12 cellular contexts compared by ENCODE assay signal in the genomic region with DNA sequence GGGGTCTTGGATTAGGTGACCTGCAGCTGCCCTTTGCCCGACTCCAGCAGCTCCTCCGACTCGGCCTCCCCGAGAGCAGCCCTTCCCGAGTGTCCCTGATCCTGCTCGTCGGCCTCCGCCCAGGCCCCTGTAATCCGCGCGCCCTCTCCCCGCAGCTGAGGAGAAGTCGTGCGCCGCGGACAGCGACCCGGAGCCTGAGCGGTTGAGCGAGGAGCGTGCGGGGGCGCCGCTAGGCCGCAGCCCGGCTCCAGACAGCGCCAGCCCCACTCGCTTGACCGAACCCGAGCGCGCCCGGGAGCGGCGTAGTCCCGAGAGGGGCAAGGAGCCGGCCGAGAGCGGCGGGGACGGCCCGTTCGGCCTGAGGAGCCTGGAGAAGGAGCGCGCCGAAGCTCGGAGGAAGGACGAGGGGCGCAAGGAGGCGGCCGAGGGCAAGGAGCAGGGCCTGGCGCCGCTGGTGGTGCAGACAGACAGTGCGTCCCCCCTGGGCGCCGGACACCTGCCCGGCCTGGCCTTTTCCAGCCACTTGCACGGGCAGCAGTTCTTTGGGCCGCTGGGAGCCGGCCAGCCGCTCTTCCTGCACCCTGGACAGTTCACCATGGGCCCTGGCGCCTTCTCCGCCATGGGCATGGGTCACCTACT. TPM values are rescaled to one million over a fixed set of nuclear protein-coding genes. Genes with fewer than 3 reads are reported as not detected.
DNase-seq lines count a peak whose midpoint lies in the region; ATAC-seq and TF ChIP-seq lines count a peak whose summit lies in the region.
"Had no signal": no experiment of that assay in that cellular context is flagged by ENCODE, and none has a peak within 500 bp of the region (broad histone marks: within the 10 kb centered on the region; RNA-seq: fewer than 3 reads in every experiment).

No MANE protein-coding gene starts in this region.

- H3K36me3 Mint-ChIP-seq in progenitor cell of endocrine pancreas (ENCODE audit: insufficient read depth) = no peaks in the 10 kb centered on the region
- peaks cover 11% of the 10 kb centered on the region for H3K36me3 Mint-ChIP-seq in Caco-2 (ENCODE audit: insufficient read depth, unreplicated experiment)

- POLR2A ChIA-PET in BJ (lab: Charles Lee) (no interaction called here), Caco-2 (lab: Charles Lee) (no interaction called here)

- BruUV-seq in Caco-2 (replicated peaks; lab: Mats Ljungman, UMichigan) = no TSS peak

- ATAC-seq in SK-N-SH treated with all-trans-retinoic acid at 6 μM for 48 hours (no peak), HG03196 (IDR thresholded peaks at IDR 0.05; ENCODE audit: unreplicated experiment) (no peak)

- H3K27ac Mint-ChIP-seq in progenitor cell of endocrine pancreas (no peak overlapping the region), Caco-2 (ENCODE audit: unreplicated experiment) (no peak overlapping the region)
- H3K27ac Mint-ChIP-seq: activated naive CD4-positive, alpha-beta T cell treated with anti-CD3 and anti-CD28 coated beads, Interleukin-2, amount 10 ng/mL, durations not matched to agents 7 days and 5 days had no signal

- H3K4me1 Mint-ChIP-seq in progenitor cell of endocrine pancreas (ENCODE audit: low read depth) (peaks cover 8% of the 10 kb centered on the region), Caco-2 (ENCODE audit: low read depth, unreplicated experiment) (no peaks in the 10 kb centered on the region)

- H3K4me1 ChIP-seq in Caco-2 = no peaks in the 10 kb centered on the region

- no peaks in the 10 kb centered on the region for H3K27me3 ChIP-seq in BJ (ENCODE audit: control insufficient read depth, insufficient read depth, low read length)
- H3K27me3 ChIP-seq in Caco-2 (replicated peaks; ENCODE audit: control insufficient read depth, insufficient read depth, low read length) = no peaks in the 10 kb centered on the region

- H3K9me3 Mint-ChIP-seq in progenitor cell of endocrine pancreas (ENCODE audit: low read depth) = no peaks in the 10 kb centered on the region
- H3K9me3 Mint-ChIP-seq in Caco-2 (ENCODE audit: unreplicated experiment) = no peaks in the 10 kb centered on the region
- H3K9me3 Mint-ChIP-seq: activated naive CD4-positive, alpha-beta T cell treated with anti-CD3 and anti-CD28 coated beads, Interleukin-2, amount 10 ng/mL, durations not matched to agents 7 days and 5 days had no signal

- H3K36me3 ChIP-seq in BJ (ENCODE audit: control insufficient read depth, insufficient read depth, low read length) = peaks cover 26% of the 10 kb centered on the region
- H3K36me3 ChIP-seq in Caco-2 (ENCODE audit: control insufficient read depth, insufficient read depth, low read length) = no peaks in the 10 kb centered on the region

- H3K4me3 ChIP-seq in BJ (ENCODE audit: low read depth, low read length) = peak overlapping the region; percentile 78
- H3K4me3 ChIP-seq in fibroblast of the aortic adventitia (ENCODE audit: low read depth, low read length) = peak overlapping the region; percentile 10
- no peak overlapping the region for H3K4me3 ChIP-seq in Caco-2 (ENCODE audit: low read depth, low read length)

- intact Hi-C loops in Caco-2 (cut with micrococcal nuclease; ENCODE audit: unreplicated experiment) = no loop called here

- H3K27me3 Mint-ChIP-seq in progenitor cell of endocrine pancreas (peaks cover 77% of the 10 kb centered on the region), Caco-2 (ENCODE audit: insufficient read depth, unreplicated experiment) (no peaks in the 10 kb centered on the region)

- H3K9me3 ChIP-seq in Caco-2 = no peaks in the 10 kb centered on the region

- CTCF ChIA-PET in BJ (lab: Yijun Ruan, JAX) = interaction anchor here (1.5 to 6.3 kb wide), 3 partner anchors 11 to 433 kb away, joined by 4 to 35 read pairs (median 5); no protein-coding TSS in a partner anchor
- CTCF ChIA-PET in Caco-2 (lab: Charles Lee) = interaction anchor here (1.0 kb wide), 1 partner anchor 11 kb away, joined by 3 read pairs; no protein-coding TSS in a partner anchor

- TF ChIP-seq CTCF in BJ (IDR thresholded peaks at IDR 0.05; ENCODE audit: insufficient read depth, low read depth, low read length) = no peak
- no peak for TF ChIP-seq CTCF in fibroblast of the aortic adventitia (IDR thresholded peaks at IDR 0.05; ENCODE audit: insufficient read depth, low read length)
- TF ChIP-seq CTCF in progenitor cell of endocrine pancreas (IDR thresholded peaks at IDR 0.05; ENCODE audit: unreplicated experiment) = peak; percentile 15
- no peak for TF ChIP-seq CTCF in Caco-2 (IDR thresholded peaks at IDR 0.05; ENCODE audit: insufficient read depth in 1 of 2, low read depth in 1 of 2, low read length in 1 of 2, severe bottlenecking in 1 of 2, unreplicated experiment in 1 of 2)

- DNase-seq in BJ (ENCODE audit: low read depth) (no peak), fibroblast of the aortic adventitia (ENCODE audit: low read depth) (no peak), progenitor cell of endocrine pancreas (ENCODE audit: low spot score, unreplicated experiment) (no peak), middle frontal gyrus (ENCODE audit: extremely low spot score, low spot score) (no peak), foreskin melanocyte (no peak), Caco-2 (no peak)
- DNase-seq: activated naive CD4-positive, alpha-beta T cell treated with anti-CD3 and anti-CD28 coated beads, Interleukin-2, amount 10 ng/mL, durations not matched to agents 7 days and 5 days; KBM-7; NCI-H510A had no signal

- no peak overlapping the region for H3K4me3 Mint-ChIP-seq in progenitor cell of endocrine pancreas (ENCODE audit: low read depth)
- H3K4me3 Mint-ChIP-seq in Caco-2 (ENCODE audit: unreplicated experiment) = no peak overlapping the region
- H3K4me3 Mint-ChIP-seq: activated naive CD4-positive, alpha-beta T cell treated with anti-CD3 and anti-CD28 coated beads, Interleukin-2, amount 10 ng/mL, durations not matched to agents 7 days and 5 days had no signal

TF ChIP-seq in SK-N-SH treated with all-trans-retinoic acid at 6 μM for 48 hours, 23 proteins besides CTCF, POLR2A, EP300 and RAD21:
- no peak for TF ChIP-seq PPARA (CRISPR knock-in tag; IDR thresholded peaks at IDR 0.05; ENCODE audit: borderline replicate concordance)
- 0 out of 2 replicates have a peak, but pooled peaks have one; percentile 30 for TF ChIP-seq ZFP30 (CRISPR knock-in tag; IDR thresholded peaks at IDR 0.05)
- TF ChIP-seq RARB (CRISPR knock-in tag; IDR thresholded peaks at IDR 0.05) = no peak

RNA-seq across cellular contexts. Expression of a gene that starts 5.5 kb away (rescaled TPM):
- 4.3 and 7.8 TPM in 2 replicates for polyA plus RNA-seq in BJ (2011; rRNA removed)
- polyA minus RNA-seq in BJ (2011; rRNA and poly(A)+ RNA removed) = 8.2 and 9.0 TPM in 2 replicates
- total RNA-seq in fibroblast of the aortic adventitia (ENCODE audit: low replicate concordance) (4.1 and 20.8 TPM in 2 replicates), progenitor cell of endocrine pancreas (1.1 and 3.6 TPM in 2 replicates), Caco-2 (2022) (8.9 and 11.5 TPM in 2 replicates)
- total RNA-seq: T-helper 2 cell treated with Interferon-gamma antibody and Interleukin-4, amounts not matched to agents 100 ng/mL and 5 ng/mL, for 36 hours had no signal

RNA-seq across cellular contexts. Expression of a gene that starts 47.1 kb away (rescaled TPM):
- 2.8 and 3.7 TPM in 2 replicates for polyA plus RNA-seq in BJ (2011; rRNA removed)
- 2.3 and 2.4 TPM in 2 replicates for polyA minus RNA-seq in BJ (2011; rRNA and poly(A)+ RNA removed)
- total RNA-seq in fibroblast of the aortic adventitia (ENCODE audit: low replicate concordance) (0.16 TPM in 1 of 2 replicates, not detected in the other), progenitor cell of endocrine pancreas (not detected in 2 replicates), Caco-2 (2022) (2.5 TPM in 2 replicates)
- total RNA-seq: T-helper 2 cell treated with Interferon-gamma antibody and Interleukin-4, amounts not matched to agents 100 ng/mL and 5 ng/mL, for 36 hours had no signal
